10 cellular contexts compared by ENCODE assay signal in genomic region chr6:145044606-145045275, GRCh38.
A peak's percentile ranks its signal among the peaks of the same experiment; 100 is the strongest.
DNase-seq lines count a peak whose midpoint lies in the region; ATAC-seq and TF ChIP-seq lines count a peak whose summit lies in the region.
"Had no signal": no experiment of that assay in that cellular context is flagged by ENCODE, and none has a peak within 500 bp of the region (broad histone marks: within the 10 kb centered on the region; RNA-seq: fewer than 3 reads in every experiment).

No MANE protein-coding gene starts in this region.

- peak; percentile 79 for DNase-seq in ELR (ENCODE audit: low read depth)
- peak; percentile 57 for DNase-seq in MG63
- no peak for DNase-seq in effector memory CD8-positive, alpha-beta T cell
- DNase-seq in natural killer cell: no peak
- DNase-seq in tibial artery: no peak
- DNase-seq in caudate nucleus (lab: John Stamatoyannopoulos, UW): no peak
- DNase-seq: activated CD4-positive, alpha-beta T cell treated with anti-CD3 and anti-CD28 coated beads, Interleukin-2, amount 10 ng/mL, durations not matched to agents 24 days and 14 days; body of pancreas had no signal

- H3K9me3 ChIP-seq in MG63: no peaks in the 10 kb centered on the region; the same call in 1 of the 2 replicates
- no peaks in the 10 kb centered on the region for H3K9me3 ChIP-seq in tibial artery
- H3K9me3 ChIP-seq: body of pancreas had no signal

- no peaks in the 10 kb centered on the region for H3K27me3 ChIP-seq in MG63
- H3K27me3 ChIP-seq in tibial artery: no peaks in the 10 kb centered on the region
- H3K27me3 ChIP-seq: body of pancreas had no signal

- no peaks in the 10 kb centered on the region for H3K36me3 ChIP-seq in MG63
- H3K36me3 ChIP-seq in tibial artery: no peaks in the 10 kb centered on the region

- H3K36me3 Mint-ChIP-seq in effector memory CD8-positive, alpha-beta T cell (ENCODE audit: insufficient read depth): no peaks in the 10 kb centered on the region
- no peaks in the 10 kb centered on the region for H3K36me3 Mint-ChIP-seq in natural killer cell

- H3K4me3 Mint-ChIP-seq in effector memory CD8-positive, alpha-beta T cell: peak overlapping the region in 1 of 2 donors; percentile 36
- no peak overlapping the region for H3K4me3 Mint-ChIP-seq in natural killer cell
- H3K4me3 Mint-ChIP-seq: activated CD4-positive, alpha-beta T cell treated with anti-CD3 and anti-CD28 coated beads, Interleukin-2, amount 10 ng/mL, durations not matched to agents 24 days and 14 days had no signal

- TF ChIP-seq CTCF in natural killer cell (IDR thresholded peaks at IDR 0.05) (no peak), tibial artery (IDR thresholded peaks at IDR 0.05) (no peak)

- intact Hi-C loops in natural killer cell (cut with micrococcal nuclease): no loop called here
- intact Hi-C loops in tibial artery (cut with DNase I; ENCODE audit: low total_unique reads): no loop called here

- H3K27ac Mint-ChIP-seq in effector memory CD8-positive, alpha-beta T cell: peak overlapping the region in 1 of 2 donors; percentile 71
- no peak overlapping the region for H3K27ac Mint-ChIP-seq in natural killer cell
- H3K27ac Mint-ChIP-seq: activated CD4-positive, alpha-beta T cell treated with anti-CD3 and anti-CD28 coated beads, Interleukin-2, amount 10 ng/mL, durations not matched to agents 24 days and 14 days had no signal

- H3K9me3 Mint-ChIP-seq in effector memory CD8-positive, alpha-beta T cell: no peaks in the 10 kb centered on the region
- H3K9me3 Mint-ChIP-seq in natural killer cell: no peaks in the 10 kb centered on the region
- H3K9me3 Mint-ChIP-seq: activated CD4-positive, alpha-beta T cell treated with anti-CD3 and anti-CD28 coated beads, Interleukin-2, amount 10 ng/mL, durations not matched to agents 24 days and 14 days had no signal

- H3K4me1 Mint-ChIP-seq in effector memory CD8-positive, alpha-beta T cell (ENCODE audit: low read depth in 2 of 2): peaks cover 0 to 12% of the 10 kb centered on the region in 2 donors
- peaks cover 5 to 6% of the 10 kb centered on the region in 2 donors for H3K4me1 Mint-ChIP-seq in natural killer cell

- H3K27ac ChIP-seq in tibial artery: no peak overlapping the region
- no peak overlapping the region for H3K27ac ChIP-seq in caudate nucleus (ENCODE audit: low read depth, low read length)
- H3K27ac ChIP-seq: body of pancreas had no signal

- H3K4me1 ChIP-seq in tibial artery: no peaks in the 10 kb centered on the region
- H3K4me1 ChIP-seq: body of pancreas had no signal

- H3K4me3 ChIP-seq in MG63 (no peak overlapping the region), tibial artery (no peak overlapping the region)
- H3K4me3 ChIP-seq: body of pancreas had no signal

- peak; percentile 70 for ATAC-seq in effector memory CD8-positive, alpha-beta T cell (replicated peaks)
- ATAC-seq in natural killer cell (peak in 2 of 3 donors; percentile 24 to 42), HG02870 (IDR thresholded peaks at IDR 0.05; ENCODE audit: unreplicated experiment) (no peak), GM21515 (IDR thresholded peaks at IDR 0.05; ENCODE audit: unreplicated experiment) (no peak)
- ATAC-seq: body of pancreas had no signal

- H3K27me3 Mint-ChIP-seq in effector memory CD8-positive, alpha-beta T cell: peaks cover 25 to 30% of the 10 kb centered on the region in 2 donors
- H3K27me3 Mint-ChIP-seq in natural killer cell (ENCODE audit: low read depth in 2 of 2): peaks cover 9 to 13% of the 10 kb centered on the region in 2 donors

Comparison
In these comparisons a context has a peak if more than half of its experiments do, and no peak if none do; other contexts are left out.
1. DNase-seq: peak in ELR (single experiment) and MG63 (single experiment); none in effector memory CD8-positive, alpha-beta T cell (0 of 3), natural killer cell (single experiment), tibial artery (0 of 2) and caudate nucleus (0 of 61).
2. ATAC-seq: peak in effector memory CD8-positive, alpha-beta T cell (single experiment) and natural killer cell (2 of 3); none in HG02870 (single experiment) and GM21515 (single experiment).